In genomic region chr3:119600732-119601131, GRCh38 we compare ENCODE assay signal across 9 cellular contexts. TPM values are rescaled to one million over a fixed set of nuclear protein-coding genes. Genes with fewer than 3 reads are reported as not detected.
DNase-seq lines count a peak whose midpoint lies in the region; ATAC-seq, FAIRE-seq and TF ChIP-seq lines count a peak whose summit lies in the region.
"Had no signal": no experiment of that assay in that cellular context is flagged by ENCODE, and none has a peak within 500 bp of the region (broad histone marks: within the 10 kb centered on the region; RNA-seq: fewer than 3 reads in every experiment).

No MANE protein-coding gene starts in this region.

- TF ChIP-seq POLR2A in GM18951 (IDR thresholded peaks at IDR 0.05; ENCODE audit: extremely low read depth, insufficient read depth, insufficient read length) = peak; percentile 47

- TF ChIP-seq CTCF in D721Med (IDR thresholded peaks at IDR 0.05; ENCODE audit: insufficient read depth, missing control alignments) (peak; percentile 44), type B pancreatic cell (conservative IDR thresholded peaks at IDR 0.05) (peak; percentile 40)

- POLR2A ChIA-PET in T-cell (lab: Charles Lee) = no interaction called here

- H3K4me3 Mint-ChIP-seq in T-cell (no peak overlapping the region), type B pancreatic cell (no peak overlapping the region)

- in situ Hi-C loops in GM18951 (cut with MboI; ENCODE audit: low sequenced_read_pairs, unreplicated experiment) = no loop called here

- no peaks in the 10 kb centered on the region for H3K27me3 Mint-ChIP-seq in T-cell
- H3K27me3 Mint-ChIP-seq in type B pancreatic cell = no peaks in the 10 kb centered on the region

- CTCF ChIA-PET in T-cell (lab: Charles Lee) = interaction anchor here in 1 of 2 donors (0.6 kb wide), 1 partner anchor 359 kb away, joined by 4 read pairs; no protein-coding TSS in a partner anchor

- DNase-seq in D721Med (ENCODE audit: insufficient read length, low spot score) = no peak
- DNase-seq in T-cell = peak in 2 of 34 experiments; percentile 4
- DNase-seq in germinal center (ENCODE audit: low spot score) = peak; percentile 79
- DNase-seq in type B pancreatic cell (ENCODE audit: extremely low spot score, unreplicated experiment) = no peak
- no peak for DNase-seq in NCI-H2196 (lab: John Stamatoyannopoulos, UW; ENCODE audit: unreplicated experiment)
- no peak for DNase-seq in hepatic stellate cell (ENCODE audit: low spot score)

- H3K4me1 Mint-ChIP-seq in T-cell (peaks cover 0 to 8% (median 5%) of the 10 kb centered on the region in 3 donors), type B pancreatic cell (ENCODE audit: unreplicated experiment) (peaks cover 17% of the 10 kb centered on the region)

- peak; percentile 74 for ATAC-seq in HG03025 (IDR thresholded peaks at IDR 0.05; ENCODE audit: low FRiP score, unreplicated experiment)
- ATAC-seq in T-cell (replicated peaks in 1 of 4) = peak in 3 of 4 experiments; percentile 37 to 55 (median 43)

- H3K36me3 Mint-ChIP-seq in T-cell = no peaks in the 10 kb centered on the region
- no peaks in the 10 kb centered on the region for H3K36me3 Mint-ChIP-seq in type B pancreatic cell

- no peaks in the 10 kb centered on the region for H3K9me3 Mint-ChIP-seq in T-cell
- no peaks in the 10 kb centered on the region for H3K9me3 Mint-ChIP-seq in type B pancreatic cell

- no peak overlapping the region for H3K27ac Mint-ChIP-seq in T-cell
- H3K27ac Mint-ChIP-seq in type B pancreatic cell = no peak overlapping the region

- no peak for FAIRE-seq in D721Med (lab: Jason Lieb, UNC)

RNA-seq across cellular contexts. Expression of gene PLA1A, which starts 3.0 kb away (rescaled TPM):
- total RNA-seq in T-cell (not detected), type B pancreatic cell (ENCODE audit: low replicate concordance) (0.64 and 1.6 TPM in 2 replicates)

RNA-seq across cellular contexts. Expression of gene ADPRH, which starts 21.4 kb away (rescaled TPM):
- 1 to 10 TPM in 4 of 5 donors, under 1 TPM in 1; 0.43 to 3.6 (median 1.5) TPM for total RNA-seq in T-cell
- total RNA-seq in type B pancreatic cell (ENCODE audit: low replicate concordance) = 2.9 and 3.3 TPM in 2 replicates

RNA-seq across cellular contexts. Expression of gene CD80, which starts 41.3 kb away (rescaled TPM):
- 1 to 10 TPM; 1.3 to 3.5 (median 2.0) TPM for total RNA-seq in T-cell
- total RNA-seq in type B pancreatic cell (ENCODE audit: low replicate concordance) = 0.10 TPM in 1 of 2 replicates, not detected in the other
- total RNA-seq: suprapubic skin had no signal

RNA-seq across cellular contexts. Expression of gene POPDC2, which starts 59.7 kb away (rescaled TPM):
- 1 to 10 TPM; 3.6 to 4.8 (median 4.2) TPM for total RNA-seq in T-cell
- 1.4 and 2.6 TPM in 2 replicates for total RNA-seq in type B pancreatic cell (ENCODE audit: low replicate concordance)
